Comparison of ENCODE assay signal across 8 cellular contexts in the genomic region with DNA sequence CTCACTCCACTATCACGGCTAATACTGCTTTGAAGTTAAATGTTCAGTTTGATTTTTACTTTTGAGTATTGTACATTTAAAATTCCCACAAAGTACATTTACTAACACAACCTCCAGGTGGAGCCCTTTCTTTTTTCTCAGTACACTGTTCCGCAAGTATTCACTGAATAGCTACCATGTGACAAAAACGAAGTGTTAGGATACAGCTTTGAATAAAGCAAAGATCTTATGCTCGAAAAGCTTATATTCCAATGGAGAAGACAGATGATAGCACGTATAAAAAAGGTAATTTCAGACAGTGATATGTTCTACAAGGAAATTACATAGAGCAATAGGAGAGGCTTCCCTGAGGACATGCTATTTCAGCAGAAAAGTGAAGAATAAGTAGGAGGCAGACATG.
DNase-seq lines count a peak whose midpoint lies in the region; ATAC-seq and TF ChIP-seq lines count a peak whose summit lies in the region.

No MANE protein-coding gene starts in this region.

- H3K9me3 ChIP-seq in DND-41 (ENCODE audit: insufficient read depth, low read length, severe bottlenecking) (peaks cover 2% of the 10 kb centered on the region), fibroblast of lung (ENCODE audit: control insufficient read depth, insufficient read depth, low read depth, low read length) (no peaks in the 10 kb centered on the region), neural progenitor cell (ENCODE audit: low read depth) (no peaks in the 10 kb centered on the region)

- H3K4me3 Mint-ChIP-seq in neural progenitor cell: no peak overlapping the region

- H3K27me3 ChIP-seq in DND-41 (ENCODE audit: insufficient read depth, low read length, poor library complexity) (no peaks in the 10 kb centered on the region), fibroblast of lung (ENCODE audit: control insufficient read depth, insufficient read depth, low read length) (no peaks in the 10 kb centered on the region), neural progenitor cell (no peaks in the 10 kb centered on the region)

- H3K36me3 ChIP-seq in DND-41 (ENCODE audit: insufficient read depth, low read length) (no peaks in the 10 kb centered on the region), fibroblast of lung (ENCODE audit: control insufficient read depth, insufficient read depth, low read length) (no peaks in the 10 kb centered on the region), neural progenitor cell (no peaks in the 10 kb centered on the region)

- H3K4me1 Mint-ChIP-seq in neural progenitor cell: peaks cover 3% of the 10 kb centered on the region

- H3K4me2 ChIP-seq in DND-41 (ENCODE audit: insufficient read depth, low read length): peak overlapping the region; percentile 39; the same call in 1 of the 2 replicates
- no peak overlapping the region for H3K4me2 ChIP-seq in fibroblast of lung (ENCODE audit: extremely low read depth, insufficient read depth, low read length)
- no peak overlapping the region for H3K4me2 ChIP-seq in neural progenitor cell

- ATAC-seq in DND-41 (ENCODE audit: insufficient read depth, low read depth): peak; percentile 91
- ATAC-seq in GM21576 (IDR thresholded peaks at IDR 0.05; ENCODE audit: unreplicated experiment): peak; percentile 76
- peak; percentile 91 for ATAC-seq in SK-N-SH treated with all-trans-retinoic acid at 6 μM for 48 hours

- H3K9ac ChIP-seq in DND-41 (ENCODE audit: low read depth, low read length) (no peak overlapping the region), fibroblast of lung (ENCODE audit: insufficient read depth, low read length) (no peak overlapping the region), neural progenitor cell (no peak overlapping the region)

- peak; percentile 74 for TF ChIP-seq CTCF in DND-41 (IDR thresholded peaks at IDR 0.05; ENCODE audit: borderline replicate concordance, extremely low read depth, low read length, poor library complexity, severe bottlenecking)
- TF ChIP-seq CTCF in fibroblast of lung (conservative IDR thresholded peaks at IDR 0.05 in 1 of 2, IDR thresholded peaks at IDR 0.05 in 1 of 2; ENCODE audit: low read depth in 1 of 2, low read length in 2 of 2): peak; percentile 45 to 57
- TF ChIP-seq CTCF in neural progenitor cell (IDR thresholded peaks at IDR 0.05): peak; percentile 85

- H3K9me3 Mint-ChIP-seq in neural progenitor cell: no peaks in the 10 kb centered on the region

- H3K79me2 ChIP-seq in DND-41 (ENCODE audit: insufficient read depth, low read length): no peaks in the 10 kb centered on the region
- no peaks in the 10 kb centered on the region for H3K79me2 ChIP-seq in fibroblast of lung (ENCODE audit: control insufficient read depth, insufficient read depth, low read length)
- H3K79me2 ChIP-seq in neural progenitor cell (ENCODE audit: low read depth): no peaks in the 10 kb centered on the region

- no peak overlapping the region for H2AFZ ChIP-seq in DND-41 (ENCODE audit: low read depth, low read length)
- no peak overlapping the region for H2AFZ ChIP-seq in fibroblast of lung (ENCODE audit: low read length)
- no peak overlapping the region for H2AFZ ChIP-seq in neural progenitor cell (replicated peaks)

- H3K4me1 ChIP-seq in DND-41 (ENCODE audit: insufficient read depth, low read length) (peaks cover 3% of the 10 kb centered on the region; the same call in 1 of the 2 replicates), fibroblast of lung (ENCODE audit: control insufficient read depth, extremely low read depth, insufficient read depth, low read length) (no peaks in the 10 kb centered on the region), neural progenitor cell (no peaks in the 10 kb centered on the region)

- no peak overlapping the region for H3K27ac Mint-ChIP-seq in neural progenitor cell

- no peaks in the 10 kb centered on the region for H3F3A ChIP-seq in neural progenitor cell (ENCODE audit: low read depth)

- DNase-seq in DND-41 (no peak), NAMALWA (ENCODE audit: low spot score) (peak; percentile 73), fibroblast of lung (ENCODE audit: low read depth in 2 of 2) (peak; percentile 48 to 76), neural progenitor cell (ENCODE audit: low spot score) (peak; percentile 53), occipital lobe (lab: John Stamatoyannopoulos, UW) (no peak)
- DNase-seq in activated effector memory CD4-positive, alpha-beta T cell treated with Interleukin-2 at 50 U/mL for 16 hours: no peak

- no peak overlapping the region for H3K4me3 ChIP-seq in DND-41 (ENCODE audit: low read depth in 1 of 2, low read length in 2 of 2)
- no peak overlapping the region for H3K4me3 ChIP-seq in fibroblast of lung (replicated peaks in 1 of 4; ENCODE audit: control extremely low read depth in 1 of 4, insufficient read depth in 1 of 4, low read depth in 3 of 4, low read length in 4 of 4)
- no peak overlapping the region for H3K4me3 ChIP-seq in neural progenitor cell

- peaks cover 4% of the 10 kb centered on the region for H3K27me3 Mint-ChIP-seq in neural progenitor cell (ENCODE audit: insufficient read depth, low read depth)

- H3K27ac ChIP-seq in DND-41 (ENCODE audit: low read length) (no peak overlapping the region), fibroblast of lung (ENCODE audit: insufficient read depth, low read length) (no peak overlapping the region), neural progenitor cell (no peak overlapping the region)

- no peaks in the 10 kb centered on the region for H3K36me3 Mint-ChIP-seq in neural progenitor cell

- no peaks in the 10 kb centered on the region for H4K20me1 ChIP-seq in DND-41 (ENCODE audit: insufficient read depth, low read length)
- H4K20me1 ChIP-seq in fibroblast of lung (ENCODE audit: control insufficient read depth, extremely low read depth, insufficient read depth, low read length): no peaks in the 10 kb centered on the region
- no peaks in the 10 kb centered on the region for H4K20me1 ChIP-seq in neural progenitor cell (ENCODE audit: low read depth)

TF ChIP-seq in SK-N-SH treated with all-trans-retinoic acid at 6 μM for 48 hours, 23 proteins besides CTCF, POLR2A, EP300 and RAD21:
- TF ChIP-seq, protein P1, sequence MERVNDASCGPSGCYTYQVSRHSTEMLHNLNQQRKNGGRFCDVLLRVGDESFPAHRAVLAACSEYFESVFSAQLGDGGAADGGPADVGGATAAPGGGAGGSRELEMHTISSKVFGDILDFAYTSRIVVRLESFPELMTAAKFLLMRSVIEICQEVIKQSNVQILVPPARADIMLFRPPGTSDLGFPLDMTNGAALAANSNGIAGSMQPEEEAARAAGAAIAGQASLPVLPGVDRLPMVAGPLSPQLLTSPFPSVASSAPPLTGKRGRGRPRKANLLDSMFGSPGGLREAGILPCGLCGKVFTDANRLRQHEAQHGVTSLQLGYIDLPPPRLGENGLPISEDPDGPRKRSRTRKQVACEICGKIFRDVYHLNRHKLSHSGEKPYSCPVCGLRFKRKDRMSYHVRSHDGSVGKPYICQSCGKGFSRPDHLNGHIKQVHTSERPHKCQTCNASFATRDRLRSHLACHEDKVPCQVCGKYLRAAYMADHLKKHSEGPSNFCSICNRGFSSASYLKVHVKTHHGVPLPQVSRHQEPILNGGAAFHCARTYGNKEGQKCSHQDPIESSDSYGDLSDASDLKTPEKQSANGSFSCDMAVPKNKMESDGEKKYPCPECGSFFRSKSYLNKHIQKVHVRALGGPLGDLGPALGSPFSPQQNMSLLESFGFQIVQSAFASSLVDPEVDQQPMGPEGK (CRISPR knock-in tag; IDR thresholded peaks at IDR 0.05; ENCODE audit: borderline replicate concordance): no peak
- no peak for TF ChIP-seq ZNF70 (CRISPR knock-in tag; IDR thresholded peaks at IDR 0.05)
- no peak for TF ChIP-seq ZFP30 (CRISPR knock-in tag; IDR thresholded peaks at IDR 0.05)
- TF ChIP-seq ZNF8 (CRISPR knock-in tag; IDR thresholded peaks at IDR 0.05): no peak
- TF ChIP-seq, protein P2, sequence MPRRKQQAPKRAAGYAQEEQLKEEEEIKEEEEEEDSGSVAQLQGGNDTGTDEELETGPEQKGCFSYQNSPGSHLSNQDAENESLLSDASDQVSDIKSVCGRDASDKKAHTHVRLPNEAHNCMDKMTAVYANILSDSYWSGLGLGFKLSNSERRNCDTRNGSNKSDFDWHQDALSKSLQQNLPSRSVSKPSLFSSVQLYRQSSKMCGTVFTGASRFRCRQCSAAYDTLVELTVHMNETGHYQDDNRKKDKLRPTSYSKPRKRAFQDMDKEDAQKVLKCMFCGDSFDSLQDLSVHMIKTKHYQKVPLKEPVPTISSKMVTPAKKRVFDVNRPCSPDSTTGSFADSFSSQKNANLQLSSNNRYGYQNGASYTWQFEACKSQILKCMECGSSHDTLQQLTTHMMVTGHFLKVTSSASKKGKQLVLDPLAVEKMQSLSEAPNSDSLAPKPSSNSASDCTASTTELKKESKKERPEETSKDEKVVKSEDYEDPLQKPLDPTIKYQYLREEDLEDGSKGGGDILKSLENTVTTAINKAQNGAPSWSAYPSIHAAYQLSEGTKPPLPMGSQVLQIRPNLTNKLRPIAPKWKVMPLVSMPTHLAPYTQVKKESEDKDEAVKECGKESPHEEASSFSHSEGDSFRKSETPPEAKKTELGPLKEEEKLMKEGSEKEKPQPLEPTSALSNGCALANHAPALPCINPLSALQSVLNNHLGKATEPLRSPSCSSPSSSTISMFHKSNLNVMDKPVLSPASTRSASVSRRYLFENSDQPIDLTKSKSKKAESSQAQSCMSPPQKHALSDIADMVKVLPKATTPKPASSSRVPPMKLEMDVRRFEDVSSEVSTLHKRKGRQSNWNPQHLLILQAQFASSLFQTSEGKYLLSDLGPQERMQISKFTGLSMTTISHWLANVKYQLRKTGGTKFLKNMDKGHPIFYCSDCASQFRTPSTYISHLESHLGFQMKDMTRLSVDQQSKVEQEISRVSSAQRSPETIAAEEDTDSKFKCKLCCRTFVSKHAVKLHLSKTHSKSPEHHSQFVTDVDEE (CRISPR knock-in tag; IDR thresholded peaks at IDR 0.05): no peak
- no peak for TF ChIP-seq TCF4 (CRISPR knock-in tag; IDR thresholded peaks at IDR 0.05; ENCODE audit: borderline replicate concordance)
- TF ChIP-seq BACH2 (CRISPR knock-in tag; IDR thresholded peaks at IDR 0.05; ENCODE audit: borderline replicate concordance): no peak

Comparison
In these comparisons a context has a peak if more than half of its experiments do, and no peak if none do; other contexts are left out.
1. DNase-seq: peak in NAMALWA (single experiment), fibroblast of lung (2 of 2) and neural progenitor cell (single experiment); none in DND-41 (single experiment), activated effector memory CD4-positive, alpha-beta T cell treated with Interleukin-2 at 50 U/mL for 16 hours (single experiment) and occipital lobe (single experiment).
2. Peak in every context shown above with its lines, with median percentiles within 50 percentile points of each other: ATAC-seq and CTCF ChIP-seq.